Comparison of ENCODE assay signal across 21 cellular contexts in the genomic region with DNA sequence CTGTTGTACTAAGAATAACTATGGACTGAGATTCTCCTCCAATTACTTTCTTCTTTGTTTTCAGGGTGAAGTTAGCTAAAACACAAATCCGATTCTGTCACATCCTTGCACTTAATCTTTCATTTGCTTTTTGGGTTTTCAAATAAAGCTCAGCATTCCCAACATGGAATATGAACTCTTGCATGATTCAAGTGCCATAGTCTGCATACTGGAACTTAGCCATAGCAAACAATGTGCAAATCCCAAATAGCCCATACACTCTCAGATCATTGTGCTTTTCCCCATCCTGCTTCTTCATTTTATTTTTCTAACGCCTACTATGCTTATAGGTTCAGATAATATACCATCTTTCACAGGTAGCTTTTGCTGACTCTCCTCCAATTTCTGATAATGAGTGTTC.
"Had no signal": no experiment of that assay in that cellular context is flagged by ENCODE, and none has a peak within 500 bp of the region (broad histone marks: within the 10 kb centered on the region; RNA-seq: fewer than 3 reads in every experiment).

No MANE protein-coding gene starts in this region.

- H3K36me3 ChIP-seq: heart right ventricle, lower lobe of right lung, prostate gland, right atrium auricular region, stomach, thyroid gland had no signal

- H3K9me3 ChIP-seq: lower lobe of right lung, prostate gland, right atrium auricular region, stomach, thyroid gland had no signal

- H3K27ac ChIP-seq: coronary artery, heart right ventricle, lower lobe of right lung, prostate gland, right atrium auricular region, stomach, thyroid gland had no signal

- H3K27me3 ChIP-seq: heart right ventricle, right atrium auricular region, stomach, thyroid gland had no signal

- DNase-seq: foreskin melanocyte; glutamatergic neuron; heart right ventricle; hippocampal formation; left cardiac atrium; left ventricle myocardium superior; lower lobe of right lung; naive thymus-derived CD8-positive, alpha-beta T cell; nephron progenitor cell; nucleus accumbens; stimulated activated CD4-positive, alpha-beta T cell treated with anti-CD3 and anti-CD28 coated beads, Interleukin-2, amount 100 ng/mL, for 24 hours; stimulated activated CD4-positive, alpha-beta T cell treated with anti-CD3 and anti-CD28 coated beads, Interleukin-4, amount 100 ng/mL, for 24 hours; stimulated activated naive CD4-positive, alpha-beta T cell treated with Interleukin-2 at 50 U/mL for 16 hours; stomach; thyroid gland; trophoblast cell had no signal

- H3K36me3 Mint-ChIP-seq: naive thymus-derived CD8-positive, alpha-beta T cell; stimulated activated effector memory CD8-positive, alpha-beta T cell treated with anti-CD3 and anti-CD28 coated beads, Interleukin-12 subunit alpha, Interleukin-12 subunit beta, amount 100 ng/mL, for 72 hours had no signal

- H3K4me3 ChIP-seq: coronary artery, heart right ventricle, lower lobe of right lung, prostate gland, right atrium auricular region, stomach, thyroid gland had no signal

- H3K27ac Mint-ChIP-seq: naive thymus-derived CD8-positive, alpha-beta T cell; nephron progenitor cell; stimulated activated effector memory CD8-positive, alpha-beta T cell treated with anti-CD3 and anti-CD28 coated beads, Interleukin-12 subunit alpha, Interleukin-12 subunit beta, amount 100 ng/mL, for 72 hours had no signal

- H3K4me1 Mint-ChIP-seq: naive thymus-derived CD8-positive, alpha-beta T cell; nephron progenitor cell; stimulated activated effector memory CD8-positive, alpha-beta T cell treated with anti-CD3 and anti-CD28 coated beads, Interleukin-12 subunit alpha, Interleukin-12 subunit beta, amount 100 ng/mL, for 72 hours had no signal

- H3K4me3 Mint-ChIP-seq: naive thymus-derived CD8-positive, alpha-beta T cell; nephron progenitor cell; stimulated activated effector memory CD8-positive, alpha-beta T cell treated with anti-CD3 and anti-CD28 coated beads, Interleukin-12 subunit alpha, Interleukin-12 subunit beta, amount 100 ng/mL, for 72 hours had no signal

- H3K9me3 Mint-ChIP-seq: nephron progenitor cell had no signal

- ATAC-seq: heart right ventricle; left cardiac atrium; left ventricle myocardium superior; lower lobe of right lung; naive thymus-derived CD8-positive, alpha-beta T cell; sciatic nerve; stimulated activated effector memory CD8-positive, alpha-beta T cell treated with anti-CD3 and anti-CD28 coated beads, Interleukin-12 subunit alpha, Interleukin-12 subunit beta, amount 100 ng/mL, for 72 hours had no signal

- H3K4me1 ChIP-seq: heart right ventricle, lower lobe of right lung, prostate gland, right atrium auricular region, stomach, thyroid gland had no signal
